Comparison of ENCODE assay signal across 3 cellular contexts in genomic region chr10:13006037-13006436, GRCh38.
"Had no signal": no experiment of that assay in that cellular context is flagged by ENCODE, and none has a peak within 500 bp of the region (broad histone marks: within the 10 kb centered on the region; RNA-seq: fewer than 3 reads in every experiment).

No MANE protein-coding gene starts in this region.

- DNase-seq: GDM1, GF-D8 had no signal

- H3K4me3 ChIP-seq: GM12878 had no signal
